In genomic region chr10:129241461-129241860, GRCh38 we compare ENCODE assay signal across 24 cellular contexts.
"Had no signal": no experiment of that assay in that cellular context is flagged by ENCODE, and none has a peak within 500 bp of the region (broad histone marks: within the 10 kb centered on the region; RNA-seq: fewer than 3 reads in every experiment).

No MANE protein-coding gene starts in this region.

- DNase-seq: colonic mucosa; cortex of kidney; dermis blood vessel endothelial cell; dorsolateral prefrontal cortex; effector CD4-positive, alpha-beta T cell; effector CD8-positive, alpha-beta T cell; effector memory CD4-positive, alpha-beta T cell; effector memory CD8-positive, alpha-beta T cell; endodermal cell; erythroblast; esophagus squamous epithelium; foreskin fibroblast; foreskin keratinocyte; foreskin melanocyte; gastrocnemius medialis; glutamatergic neuron; head of caudate nucleus; heart left ventricle; heart right ventricle had no signal

- H3K9me3 ChIP-seq: colonic mucosa, esophagus muscularis mucosa, gastrocnemius medialis, gastroesophageal sphincter, heart left ventricle, heart right ventricle had no signal

- H3K27me3 ChIP-seq: colonic mucosa, esophagus squamous epithelium, foreskin keratinocyte, gastrocnemius medialis, heart left ventricle, heart right ventricle had no signal

- H3K4me1 Mint-ChIP-seq: endodermal cell had no signal

- H3K27ac Mint-ChIP-seq: dendritic cell treated with granulocyte-macrophage colony-stimulating factor and Interleukin-4, amounts not matched to agents 40 ng/mL and 50 ng/mL, for 4 days; effector memory CD8-positive, alpha-beta T cell; endodermal cell had no signal

- H3K9me3 Mint-ChIP-seq: dendritic cell treated with granulocyte-macrophage colony-stimulating factor and Interleukin-4, amounts not matched to agents 40 ng/mL and 50 ng/mL, for 4 days; effector memory CD8-positive, alpha-beta T cell; endodermal cell had no signal

- H3K4me1 ChIP-seq: colonic mucosa, esophagus muscularis mucosa, esophagus squamous epithelium, foreskin keratinocyte, gastrocnemius medialis, gastroesophageal sphincter, heart left ventricle, heart right ventricle had no signal

- H3K4me3 Mint-ChIP-seq: dendritic cell treated with granulocyte-macrophage colony-stimulating factor and Interleukin-4, amounts not matched to agents 40 ng/mL and 50 ng/mL, for 4 days; effector memory CD8-positive, alpha-beta T cell; endodermal cell had no signal

- H3K27me3 Mint-ChIP-seq: dendritic cell treated with granulocyte-macrophage colony-stimulating factor and Interleukin-4, amounts not matched to agents 40 ng/mL and 50 ng/mL, for 4 days had no signal

- H3K27ac ChIP-seq: colonic mucosa, coronary artery, dorsolateral prefrontal cortex, epithelial cell of prostate, esophagus muscularis mucosa, esophagus squamous epithelium, foreskin keratinocyte, gastrocnemius medialis, gastroesophageal sphincter, heart left ventricle, heart right ventricle had no signal
